ENCODE assay signal across 13 cellular contexts in the genomic region with DNA sequence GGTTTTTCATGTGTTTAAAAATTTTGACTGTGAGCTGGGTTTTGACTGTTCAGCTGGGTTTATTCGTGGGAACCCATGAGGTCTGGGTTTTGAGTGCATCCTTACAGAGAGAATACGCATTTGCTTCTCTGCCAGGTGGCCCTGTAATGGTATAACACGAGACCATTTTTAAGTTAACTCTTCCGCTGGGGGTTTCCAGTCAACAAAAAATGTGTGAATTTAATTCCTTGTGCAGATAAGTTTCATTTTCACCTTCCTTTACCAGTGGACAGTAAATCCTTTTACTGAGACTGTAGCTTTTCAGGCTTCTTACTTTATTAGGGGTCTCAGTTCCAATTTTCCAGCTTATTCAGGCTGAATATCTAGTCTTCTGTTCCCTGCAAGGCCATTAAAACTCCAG.
DNase-seq lines count a peak whose midpoint lies in the region; ATAC-seq and TF ChIP-seq lines count a peak whose summit lies in the region.
"Had no signal": no experiment of that assay in that cellular context is flagged by ENCODE, and none has a peak within 500 bp of the region (broad histone marks: within the 10 kb centered on the region; RNA-seq: fewer than 3 reads in every experiment).

No MANE protein-coding gene starts in this region.

- peak; percentile 33 for DNase-seq in NCI-H2029 (lab: John Stamatoyannopoulos, UW)
- DNase-seq in NCI-H2029 treated with DMSO at 0.1 percent for 48 hours (lab: John Stamatoyannopoulos, UW), result no peak
- DNase-seq in GM20000 (ENCODE audit: low spot score), result peak; percentile 42
- DNase-seq in memory B cell (ENCODE audit: low spot score in 2 of 2), result peak in 1 of 2 donors; percentile 46
- no peak for DNase-seq in COLO668 (lab: John Stamatoyannopoulos, UW; ENCODE audit: unreplicated experiment)
- DNase-seq in DMS153 (lab: John Stamatoyannopoulos, UW), result no peak
- no peak for DNase-seq in T-helper 2 cell
- DNase-seq: 8988T; activated CD8-positive, alpha-beta T cell treated with anti-CD3 and anti-CD28 coated beads for 36 hours; activated naive CD4-positive, alpha-beta T cell treated with anti-CD3 and anti-CD28 coated beads for 36 hours; esophagus squamous epithelium; NCI-H187 treated with DMSO at 0.1 percent for 48 hours had no signal

- no peak for TF ChIP-seq CTCF in GM20000 (IDR thresholded peaks at IDR 0.05; ENCODE audit: extremely low read depth, missing control alignments)

- peak; percentile 62 for ATAC-seq in HG03175 (IDR thresholded peaks at IDR 0.05; ENCODE audit: unreplicated experiment)
- ATAC-seq in memory B cell (ENCODE audit: low read depth), result peak; percentile 93
- ATAC-seq: activated CD8-positive, alpha-beta T cell treated with anti-CD3 and anti-CD28 coated beads for 36 hours had no signal

- H3K27ac Mint-ChIP-seq in memory B cell, result peak overlapping the region; percentile 93
- H3K27ac Mint-ChIP-seq: activated CD8-positive, alpha-beta T cell treated with anti-CD3 and anti-CD28 coated beads for 36 hours; activated naive CD4-positive, alpha-beta T cell treated with anti-CD3 and anti-CD28 coated beads for 36 hours had no signal

- peaks cover 3% of the 10 kb centered on the region for H3K27me3 Mint-ChIP-seq in memory B cell

- peaks cover 11% of the 10 kb centered on the region for H3K4me1 Mint-ChIP-seq in memory B cell

- H3K4me3 Mint-ChIP-seq in memory B cell, result peak overlapping the region; percentile 54
- H3K4me3 Mint-ChIP-seq: activated CD8-positive, alpha-beta T cell treated with anti-CD3 and anti-CD28 coated beads for 36 hours; activated naive CD4-positive, alpha-beta T cell treated with anti-CD3 and anti-CD28 coated beads for 36 hours had no signal

- H3K9me3 Mint-ChIP-seq in memory B cell, result no peaks in the 10 kb centered on the region
- H3K9me3 Mint-ChIP-seq: activated CD8-positive, alpha-beta T cell treated with anti-CD3 and anti-CD28 coated beads for 36 hours; activated naive CD4-positive, alpha-beta T cell treated with anti-CD3 and anti-CD28 coated beads for 36 hours had no signal

- H3K36me3 Mint-ChIP-seq in memory B cell, result no peaks in the 10 kb centered on the region

Comparison
In these comparisons a context has a peak if more than half of its experiments do, and no peak if none do; other contexts are left out.
1. DNase-seq: peak in NCI-H2029 (single experiment) and GM20000 (single experiment); none in NCI-H2029 treated with DMSO at 0.1 percent for 48 hours (single experiment), COLO668 (single experiment), DMS153 (single experiment) and T-helper 2 cell (0 of 5).